ENCODE assay signal across 1 cellular context in genomic region chr7:38178695-38179344, GRCh38.
TF ChIP-seq lines count a peak whose summit lies in the region.

No MANE protein-coding gene starts in this region.

TF ChIP-seq in IMR-90, 13 proteins besides CTCF, POLR2A, EP300 and RAD21 (continued from another document):
- TF ChIP-seq ELK1 (IDR thresholded peaks at IDR 0.05; ENCODE audit: borderline replicate concordance, low read depth, low read length) (no peak), MAZ (IDR thresholded peaks at IDR 0.05; ENCODE audit: borderline replicate concordance, low read depth, low read length) (no peak), NFE2L2 (IDR thresholded peaks at IDR 0.05; ENCODE audit: low read depth, low read length) (no peak)
TF ChIP-seq in IMR-90: peak in this region for 0.
